ENCODE assay signal across 8 cellular contexts in genomic region chr3:11096266-11097135, GRCh38. TPM values are rescaled to one million over a fixed set of nuclear protein-coding genes. Genes with fewer than 3 reads are reported as not detected.
DNase-seq lines count a peak whose midpoint lies in the region; ATAC-seq, FAIRE-seq and TF ChIP-seq lines count a peak whose summit lies in the region.

No MANE protein-coding gene starts in this region.

- H3K4me1 Mint-ChIP-seq in CD14-positive monocyte = peaks cover 11% of the 10 kb centered on the region

- H2AFZ ChIP-seq in HepG2 (ENCODE audit: low read length) = no peak overlapping the region

- TF ChIP-seq RAD21 in HepG2 (CRISPR knock-in tag; IDR thresholded peaks at IDR 0.05) = no peak

- peak overlapping the region in 4 of 7 donors; percentile 9 to 71 (median 28) for H3K27ac Mint-ChIP-seq in CD14-positive monocyte

- no peak for FAIRE-seq in HepG2 (lab: Jason Lieb, UNC)

- peaks cover 3 to 11% (median 4%) of the 10 kb centered on the region in 7 donors for H3K9me3 Mint-ChIP-seq in CD14-positive monocyte

- intact Hi-C loops in CD14-positive monocyte (cut with micrococcal nuclease) (loop anchor here in 1 of 2 donors (5.0 kb wide), 1 partner anchor 39 kb away; no protein-coding TSS in a partner anchor), colonic mucosa (cut with DNase I) (no loop called here), HepG2 (cut with micrococcal nuclease; ENCODE audit: unreplicated experiment) (no loop called here)

- H3K27me3 Mint-ChIP-seq in CD14-positive monocyte (ENCODE audit: low read depth in 3 of 3) = peaks cover 6 to 14% (median 12%) of the 10 kb centered on the region in 3 donors

- H3K27ac ChIP-seq in HUES64 (ENCODE audit: low read depth, low read length) (0 out of 2 replicates have a peak overlapping the region, but pooled peaks have one; percentile 20), colonic mucosa (no peak overlapping the region), HepG2 (ENCODE audit: extremely low read length, insufficient read depth, low read length) (no peak overlapping the region)

- no peaks in the 10 kb centered on the region; the same call in 1 of the 2 replicates for H3K27me3 ChIP-seq in HUES64 (ENCODE audit: insufficient read depth, low read length)
- no peaks in the 10 kb centered on the region for H3K27me3 ChIP-seq in colonic mucosa
- peaks cover 0 to 23% of the 10 kb centered on the region in 2 experiments; a peak in 2 of 5 replicates for H3K27me3 ChIP-seq in HepG2 (ENCODE audit: control insufficient read depth in 1 of 2, insufficient read depth in 2 of 2, low read length in 2 of 2)

- no peaks in the 10 kb centered on the region for H3K36me3 Mint-ChIP-seq in CD14-positive monocyte

- no peaks in the 10 kb centered on the region for H3K79me2 ChIP-seq in HepG2 (ENCODE audit: insufficient read depth, low read length)

- POLR2A ChIA-PET in HepG2 (lab: Yijun Ruan, JAX) = no interaction called here

- no peak for TF ChIP-seq EP300 in HepG2 (IDR thresholded peaks at IDR 0.05; ENCODE audit: low read depth in 2 of 2, low read length in 2 of 2)
- TF ChIP-seq EP300 in HepG2 (CRISPR knock-in tag; IDR thresholded peaks at IDR 0.05; ENCODE audit: borderline replicate concordance) = no peak

- TF ChIP-seq CTCF in CD14-positive monocyte (IDR thresholded peaks at IDR 0.05) (no peak), colonic mucosa (IDR thresholded peaks at IDR 0.05) (no peak), HepG2 (CRISPR knock-in tag; IDR thresholded peaks at IDR 0.05) (no peak)

- no peaks in the 10 kb centered on the region for H4K20me1 ChIP-seq in HepG2 (ENCODE audit: insufficient read depth, low read length)

- H3K9me3 ChIP-seq in HUES64 (ENCODE audit: insufficient read depth, low read depth, low read length) (no peaks in the 10 kb centered on the region), colonic mucosa (no peaks in the 10 kb centered on the region), HepG2 (ENCODE audit: low read length) (no peaks in the 10 kb centered on the region)

- TF ChIP-seq POLR2A in HepG2 (IDR thresholded peaks at IDR 0.05; ENCODE audit: insufficient read depth in 1 of 2, low read depth in 2 of 2, low read length in 2 of 2) = no peak

- DNase-seq in CD14-positive monocyte (ENCODE audit: low spot score) (peak; percentile 65), colonic mucosa (peak; percentile 38), HepG2 (ENCODE audit: low spot score) (no peak), globus pallidus (ENCODE audit: low spot score) (no peak)
- peak; percentile 58 to 65 for DNase-seq in activated CD4-positive, alpha-beta T cell treated with anti-CD3 and anti-CD28 coated beads for 24 hours (ENCODE audit: low read depth in 2 of 2)
- peak; percentile 59 to 68 for DNase-seq in stimulated activated CD4-positive, alpha-beta T cell treated with anti-CD3 and anti-CD28 coated beads, Interleukin-2, amount 100 ng/mL, for 48 hours
- no peak for DNase-seq in effector CD8-positive, alpha-beta T cell (lab: John Stamatoyannopoulos, UW)

- no TSS peak for BruUV-seq in HepG2 (replicated peaks; lab: Mats Ljungman, UMichigan)

- peak; percentile 73 for ATAC-seq in HepG2

- no peak overlapping the region for H3K4me2 ChIP-seq in HepG2 (ENCODE audit: low read depth, low read length)

- in situ Hi-C loops in HepG2 (cut with HindIII; ENCODE audit: extremely low pct_ligation_motif_present, low pct_unique_long_range_greater_than_20kb) = no loop called here

- CTCF ChIA-PET in HepG2 (lab: Yijun Ruan, JAX; ENCODE audit: low intra/inter-chr PET ratio, low total read pairs) = no interaction called here

- peak overlapping the region; percentile 35 for H3K4me3 ChIP-seq in HUES64 (ENCODE audit: low read length)
- H3K4me3 ChIP-seq in colonic mucosa = peak overlapping the region; percentile 7
- no peak overlapping the region for H3K4me3 ChIP-seq in HepG2 (replicated peaks in 1 of 3; ENCODE audit: insufficient read depth in 1 of 3, low read depth in 2 of 3, low read length in 3 of 3)

- H3K4me3 Mint-ChIP-seq in CD14-positive monocyte = peak overlapping the region; percentile 51 to 62

- H3K9ac ChIP-seq in HUES64 (ENCODE audit: low read depth, low read length) (peak overlapping the region; percentile 32; the same call in 1 of the 2 replicates), colonic mucosa (ENCODE audit: low read depth in 2 of 2, low read length in 2 of 2) (no peak overlapping the region), HepG2 (ENCODE audit: insufficient read depth, low read depth, low read length) (no peak overlapping the region)

- H3K36me3 ChIP-seq in HUES64 (ENCODE audit: insufficient read depth, low read length) = no peaks in the 10 kb centered on the region
- no peaks in the 10 kb centered on the region for H3K36me3 ChIP-seq in colonic mucosa
- no peaks in the 10 kb centered on the region for H3K36me3 ChIP-seq in HepG2 (replicated peaks in 1 of 2; ENCODE audit: control insufficient read depth in 1 of 2, insufficient read depth in 2 of 2, low read length in 2 of 2)

- H3K4me1 ChIP-seq in HUES64 (ENCODE audit: insufficient read depth, low read length) (peaks cover 3% of the 10 kb centered on the region; the same call in 1 of the 2 replicates), colonic mucosa (no peaks in the 10 kb centered on the region), HepG2 (ENCODE audit: insufficient read depth, low read length) (no peaks in the 10 kb centered on the region)

- 15% methylated on average over 23 of the region's 23 CpGs for WGBS in HUES64
- 10% methylated on average over 19 of the region's 23 CpGs for WGBS in HepG2 (ENCODE audit: low lambda C conversion rate)

TF ChIP-seq in HepG2, 621 proteins besides CTCF, POLR2A, EP300 and RAD21:
- no peak for TF ChIP-seq SMAD9 (CRISPR knock-in tag; IDR thresholded peaks at IDR 0.05)
- 0 out of 2 replicates have a peak, but pooled peaks have one; percentile 45 for TF ChIP-seq ATF3 (CRISPR knock-in tag; IDR thresholded peaks at IDR 0.05)
- TF ChIP-seq FOSL2 (CRISPR knock-in tag; IDR thresholded peaks at IDR 0.05) = peak; percentile 87
- no peak for TF ChIP-seq CEBPB (IDR thresholded peaks at IDR 0.05; ENCODE audit: borderline replicate concordance, low read depth, low read length)

RNA-seq across cellular contexts. Expression of gene HRH1, which starts 57.8 kb away (rescaled TPM):
- polyA plus RNA-seq in CD14-positive monocyte = under 1 TPM in 1 of 2 donors, not detected in 1; 0.08 TPM
- polyA plus RNA-seq in HUES64 (2013, experiment 1 of 2) = not detected
- 0.25 TPM for polyA plus RNA-seq in HUES64 (2013, experiment 2 of 2)
- total RNA-seq in colonic mucosa = 10 to 100 TPM in 1 of 2 donors, 1 to 10 TPM in 1; 7.2 to 20.4 TPM
- total RNA-seq in HepG2 (2016; rRNA removed; fragmentation: Illumina TruSeq; extraction: Trizol) = not detected in 2 replicates
- not detected in 2 replicates for total RNA-seq in HepG2 (2016; cell fraction: cytosol; rRNA removed; fragmentation: Illumina TruSeq; extraction: Trizol; ENCODE audit: low read depth)
- not detected in 2 replicates for total RNA-seq in HepG2 (2016; cell fraction: insoluble cytoplasmic fraction; rRNA removed; fragmentation: Illumina TruSeq; extraction: Trizol)
- not detected in 2 replicates for total RNA-seq in HepG2 (2016; cell fraction: membrane; rRNA removed; fragmentation: Illumina TruSeq; extraction: Trizol)
- total RNA-seq in HepG2 (2016; cell fraction: nucleus; rRNA removed; fragmentation: Illumina TruSeq; extraction: Trizol) = not detected in 2 replicates
- polyA plus RNA-seq in HepG2 (2011; rRNA removed) = not detected in 2 replicates
- polyA plus RNA-seq in HepG2 (2011; cell fraction: cytosol; rRNA removed) = 0.04 TPM in 1 of 2 replicates, not detected in the other
- not detected in 2 replicates for polyA plus RNA-seq in HepG2 (2011; cell fraction: nucleus; rRNA removed)
- polyA plus RNA-seq in HepG2 (2012) = not detected in 2 replicates
- not detected in 2 replicates for polyA plus RNA-seq in HepG2 (2016; cell fraction: cytosol; fragmentation: Illumina TruSeq; extraction: Trizol; ENCODE audit: low read depth)
- not detected in 2 replicates for polyA plus RNA-seq in HepG2 (2016; cell fraction: insoluble cytoplasmic fraction; fragmentation: Illumina TruSeq; extraction: Trizol; ENCODE audit: low read depth)
- not detected in 2 replicates for polyA plus RNA-seq in HepG2 (2016; cell fraction: membrane; fragmentation: Illumina TruSeq; extraction: Trizol; ENCODE audit: low read depth)
- polyA plus RNA-seq in HepG2 (2016; cell fraction: nucleus; fragmentation: Illumina TruSeq; extraction: Trizol; ENCODE audit: insufficient read depth, low read depth) = not detected in 2 replicates
- 26.1 TPM in 1 of 2 replicates, not detected in the other for polyA minus RNA-seq in HepG2 (2011; rRNA and poly(A)+ RNA removed; ENCODE audit: low replicate concordance)
- polyA minus RNA-seq in HepG2 (2011; cell fraction: cytosol; rRNA and poly(A)+ RNA removed) = not detected in 2 replicates
- not detected in 2 replicates for polyA minus RNA-seq in HepG2 (2011; cell fraction: nucleus; rRNA and poly(A)+ RNA removed)

Comparison
In these comparisons a context has a peak if more than half of its experiments do, and no peak if none do; other contexts are left out.
1. DNase-seq: peak in CD14-positive monocyte (single experiment), activated CD4-positive, alpha-beta T cell treated with anti-CD3 and anti-CD28 coated beads for 24 hours (2 of 2), colonic mucosa (single experiment) and stimulated activated CD4-positive, alpha-beta T cell treated with anti-CD3 and anti-CD28 coated beads, Interleukin-2, amount 100 ng/mL, for 48 hours (2 of 2); none in HepG2 (single experiment), effector CD8-positive, alpha-beta T cell (single experiment) and globus pallidus (single experiment).
2. H3K4me3 ChIP-seq: peak in HUES64 (single experiment) and colonic mucosa (single experiment); none in HepG2 (0 of 3).
3. RNA of gene HRH1, which starts 57.8 kb away (total RNA-seq): 7.2 to 20.4 TPM in colonic mucosa; not detected in HepG2; every median in the first group is over 4 times any median in the second.